22 cellular contexts compared by ENCODE assay signal in the genomic region with DNA sequence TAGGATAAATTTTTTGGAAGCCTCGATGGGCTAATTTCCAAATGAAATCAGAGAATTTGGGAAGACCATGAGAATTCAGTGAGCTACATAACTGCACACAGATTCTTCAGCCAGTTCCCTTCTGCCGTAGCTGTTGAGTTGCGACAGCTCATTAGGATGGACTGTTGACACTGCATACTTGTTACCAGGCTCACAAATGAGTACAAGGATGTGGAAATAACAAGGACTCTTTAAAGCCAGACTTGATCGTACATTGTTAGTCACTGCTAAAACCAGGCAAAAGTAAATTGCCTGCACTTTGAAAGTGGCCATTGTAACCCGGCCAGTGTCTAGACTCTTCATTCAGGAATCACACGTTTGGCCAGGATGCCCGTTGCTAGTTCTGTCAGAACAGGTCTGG. TPM values are rescaled to one million over a fixed set of nuclear protein-coding genes. Genes with fewer than 3 reads are reported as not detected.
DNase-seq lines count a peak whose midpoint lies in the region; ATAC-seq, FAIRE-seq and TF ChIP-seq lines count a peak whose summit lies in the region.
"Had no signal": no experiment of that assay in that cellular context is flagged by ENCODE, and none has a peak within 500 bp of the region (broad histone marks: within the 10 kb centered on the region; RNA-seq: fewer than 3 reads in every experiment).

No MANE protein-coding gene starts in this region.

- H4K20me1 ChIP-seq in astrocyte (ENCODE audit: insufficient read depth, low read length), result no peaks in the 10 kb centered on the region

- FAIRE-seq in astrocyte (lab: Jason Lieb, UNC), result no peak

- no peaks in the 10 kb centered on the region for H3K27me3 Mint-ChIP-seq in astrocyte (ENCODE audit: low read depth, unreplicated experiment)
- H3K27me3 Mint-ChIP-seq: activated naive CD8-positive, alpha-beta T cell had no signal

- peaks cover 3% of the 10 kb centered on the region for H3K4me1 Mint-ChIP-seq in astrocyte (ENCODE audit: low read depth, unreplicated experiment)
- H3K4me1 Mint-ChIP-seq: activated CD4-positive, alpha-beta memory T cell treated with anti-CD3 and anti-CD28 coated beads, Interleukin-2, amount 10 ng/mL, durations not matched to agents 7 days and 5 days had no signal

- H3K27me3 ChIP-seq in astrocyte (ENCODE audit: insufficient read depth, low read length) (no peaks in the 10 kb centered on the region), left lung (no peaks in the 10 kb centered on the region), spleen (replicated peaks in 1 of 7) (no peaks in the 10 kb centered on the region)
- H3K27me3 ChIP-seq: right atrium auricular region had no signal

- no peak overlapping the region for H3K4me2 ChIP-seq in astrocyte (ENCODE audit: low read length)

- no peaks in the 10 kb centered on the region for H3K9me3 Mint-ChIP-seq in astrocyte (ENCODE audit: unreplicated experiment)
- H3K9me3 Mint-ChIP-seq: activated CD4-positive, alpha-beta memory T cell treated with anti-CD3 and anti-CD28 coated beads, Interleukin-2, amount 10 ng/mL, durations not matched to agents 7 days and 5 days had no signal

- no peak for TF ChIP-seq CTCF in AG09309 (IDR thresholded peaks at IDR 0.05; ENCODE audit: control insufficient read depth, insufficient read depth, low read depth, low read length, missing control alignments)
- TF ChIP-seq CTCF in astrocyte (IDR thresholded peaks at IDR 0.05; ENCODE audit: insufficient read depth, low read depth, low read length), result no peak
- TF ChIP-seq CTCF in left lung (IDR thresholded peaks at IDR 0.05), result no peak
- TF ChIP-seq CTCF in spleen (IDR thresholded peaks at IDR 0.05 in 8 of 11, conservative IDR thresholded peaks at IDR 0.05 in 3 of 11), result no peak

- no peaks in the 10 kb centered on the region for H3K36me3 Mint-ChIP-seq in astrocyte (ENCODE audit: low read depth, unreplicated experiment)

- no peak overlapping the region for H3K4me3 ChIP-seq in AG09309 (ENCODE audit: control insufficient read depth, low read depth, low read length)
- no peak overlapping the region for H3K4me3 ChIP-seq in astrocyte (ENCODE audit: insufficient read depth, low read depth, low read length)
- no peak overlapping the region for H3K4me3 ChIP-seq in left lung
- H3K4me3 ChIP-seq in spleen, result no peak overlapping the region
- H3K4me3 ChIP-seq: right atrium auricular region had no signal

- DNase-seq in AG09309 (ENCODE audit: low read depth), result peak; percentile 17
- DNase-seq in LHCN-M2 (ENCODE audit: low read depth), result peak; percentile 21
- DNase-seq in astrocyte (ENCODE audit: low read depth), result peak; percentile 7
- DNase-seq in left lung, result no peak
- DNase-seq in NCI-H1105 treated with DMSO at 0.1 percent for 48 hours (lab: John Stamatoyannopoulos, UW), result no peak
- no peak for DNase-seq in RPMI8226
- no peak for DNase-seq in posterior vena cava (ENCODE audit: low spot score)
- DNase-seq in spleen, result no peak
- DNase-seq: activated CD4-positive, alpha-beta memory T cell treated with anti-CD3 and anti-CD28 coated beads, Interleukin-2, amount 10 ng/mL, durations not matched to agents 7 days and 5 days; activated T-cell treated with anti-CD3 and anti-CD28 coated beads, Interleukin-2, amount 50 U/mL, for 48 hours; Caco-2; GDM1; hippocampal formation; midbrain; NCI-H1930; NCI-H510A treated with DMSO at 0.1 percent for 48 hours; stimulated activated CD4-positive, alpha-beta T cell treated with anti-CD3 and anti-CD28 coated beads, Interleukin-1b, Interleukin-23, amount 100 ng/mL, for 48 hours; SW 1271; WERI-Rb-1 had no signal

- no peak for TF ChIP-seq POLR2A in spleen (IDR thresholded peaks at IDR 0.05)

- no peak overlapping the region for H3K9ac ChIP-seq in astrocyte (ENCODE audit: low read length)

- H3K4me3 Mint-ChIP-seq in astrocyte (ENCODE audit: unreplicated experiment), result no peak overlapping the region
- H3K4me3 Mint-ChIP-seq: activated CD4-positive, alpha-beta memory T cell treated with anti-CD3 and anti-CD28 coated beads, Interleukin-2, amount 10 ng/mL, durations not matched to agents 7 days and 5 days; activated naive CD8-positive, alpha-beta T cell had no signal

- peak; percentile 85 for ATAC-seq in left lung
- ATAC-seq: Panc1 had no signal

- H3K36me3 ChIP-seq in astrocyte (ENCODE audit: insufficient read depth, low read length) (no peaks in the 10 kb centered on the region), left lung (peaks cover 0 to 20% of the 10 kb centered on the region in 2 donors), spleen (peaks cover 0 to 27% (median 17%) of the 10 kb centered on the region in 6 donors)

- H3K27ac Mint-ChIP-seq in astrocyte (ENCODE audit: unreplicated experiment), result no peak overlapping the region
- H3K27ac Mint-ChIP-seq: activated CD4-positive, alpha-beta memory T cell treated with anti-CD3 and anti-CD28 coated beads, Interleukin-2, amount 10 ng/mL, durations not matched to agents 7 days and 5 days; activated naive CD8-positive, alpha-beta T cell had no signal

- H3K79me2 ChIP-seq in astrocyte (ENCODE audit: insufficient read depth, low read length), result no peaks in the 10 kb centered on the region

- no peak overlapping the region for H3K27ac ChIP-seq in astrocyte (ENCODE audit: low read depth, low read length)
- H3K27ac ChIP-seq in left lung, result no peak overlapping the region
- H3K27ac ChIP-seq in spleen, result no peak overlapping the region
- H3K27ac ChIP-seq: right atrium auricular region, WERI-Rb-1 had no signal

- 78 to 87% (median 86%) methylated on average over 7 of the region's 7 CpGs for WGBS in spleen, 5 donors

- no peak overlapping the region for H2AFZ ChIP-seq in astrocyte (ENCODE audit: low read depth, low read length)

- H3K9me3 ChIP-seq in astrocyte (ENCODE audit: insufficient read depth, low read depth, low read length), result no peaks in the 10 kb centered on the region
- H3K9me3 ChIP-seq in left lung, result no peaks in the 10 kb centered on the region
- peaks cover 0 to 4% (median 0%) of the 10 kb centered on the region in 8 donors for H3K9me3 ChIP-seq in spleen
- H3K9me3 ChIP-seq: Caco-2 had no signal

- H3K4me1 ChIP-seq in astrocyte (ENCODE audit: insufficient read depth, low read length) (no peaks in the 10 kb centered on the region), left lung (peaks cover 0 to 7% of the 10 kb centered on the region in 2 donors), spleen (no peaks in the 10 kb centered on the region)
- H3K4me1 ChIP-seq: Caco-2, right atrium auricular region had no signal

- intact Hi-C loops in left lung (cut with DNase I), result loop anchor here in 1 of 2 donors (10.0 kb wide), 1 partner anchor 233 kb away; no protein-coding TSS in a partner anchor
- intact Hi-C loops in posterior vena cava (cut with DNase I), result loop anchor here in 1 of 2 donors (10.0 kb wide), 1 partner anchor 123 kb away; no protein-coding TSS in a partner anchor
- intact Hi-C loops in spleen (cut with DNase I; ENCODE audit: low total_unique reads), result no loop called here

RNA-seq across cellular contexts. Expression of a gene that starts 37.0 kb away (rescaled TPM):
- total RNA-seq in LHCN-M2 (2014; rRNA removed) (13.0 and 15.3 TPM in 2 replicates), astrocyte (27.3 and 31.6 TPM in 2 replicates), left lung (10 to 100 TPM; 19.5 to 21.7 TPM), posterior vena cava (10 to 100 TPM; 25.5 to 30.2 TPM), spleen (10 to 100 TPM; 11.5 to 31.0 (median 27.6) TPM)
- polyA plus RNA-seq in LHCN-M2 (2012), result 14.7 TPM
- polyA plus RNA-seq in spleen, result 10 to 100 TPM; 17.8 to 37.2 (median 23.3) TPM

RNA-seq across cellular contexts. Expression of a gene that starts 37.2 kb away (rescaled TPM):
- total RNA-seq in LHCN-M2 (2014; rRNA removed) (15.8 and 16.0 TPM in 2 replicates), astrocyte (13.9 and 14.0 TPM in 2 replicates), left lung (10 to 100 TPM; 11.3 to 13.0 TPM), posterior vena cava (10 to 100 TPM; 19.1 to 22.8 TPM), spleen (10 to 100 TPM in 6 of 7 donors, 1 to 10 TPM in 1; 8.2 to 15.6 (median 14.6) TPM)
- polyA plus RNA-seq in LHCN-M2 (2012), result 8.2 TPM
- 10 to 100 TPM in 1 of 3 donors, 1 to 10 TPM in 2; 6.9 to 10.3 (median 9.0) TPM for polyA plus RNA-seq in spleen

Comparison
In these comparisons a context has a peak if more than half of its experiments do, and no peak if none do; other contexts are left out.
1. DNase-seq: peak in AG09309 (single experiment), LHCN-M2 (single experiment) and astrocyte (single experiment); none in left lung (0 of 2), NCI-H1105 treated with DMSO at 0.1 percent for 48 hours (single experiment), RPMI8226 (single experiment), posterior vena cava (single experiment) and spleen (single experiment).